ENCODE assay signal across 10 cellular contexts in genomic region chr7:29207469-29207868, GRCh38. TPM values are rescaled to one million over a fixed set of nuclear protein-coding genes. Genes with fewer than 3 reads are reported as not detected.
DNase-seq lines count a peak whose midpoint lies in the region; ATAC-seq and TF ChIP-seq lines count a peak whose summit lies in the region.
"Had no signal": no experiment of that assay in that cellular context is flagged by ENCODE, and none has a peak within 500 bp of the region (broad histone marks: within the 10 kb centered on the region; RNA-seq: fewer than 3 reads in every experiment).

No MANE protein-coding gene starts in this region.

- TF ChIP-seq POLR2A in adrenal gland (IDR thresholded peaks at IDR 0.05) = no peak

- ATAC-seq in activated naive CD4-positive, alpha-beta T cell treated with anti-CD3 and anti-CD28 coated beads, Interleukin-2, amount 50 U/mL, for 72 hours = peak; percentile 46 to 48
- peak; percentile 77 for ATAC-seq in effector memory CD8-positive, alpha-beta T cell (replicated peaks)
- ATAC-seq in stimulated activated naive CD8-positive, alpha-beta T cell treated with anti-CD3 and anti-CD28 coated beads, Interleukin-15, Interleukin-2, amounts not matched to agents 100 U/mL and 50 U/mL, for 24 hours = peak; percentile 77
- ATAC-seq in HG03159 (IDR thresholded peaks at IDR 0.05; ENCODE audit: unreplicated experiment) = no peak

- no peaks in the 10 kb centered on the region for H3K9me3 Mint-ChIP-seq in activated naive CD4-positive, alpha-beta T cell treated with anti-CD3 and anti-CD28 coated beads, Interleukin-2, amount 50 U/mL, for 72 hours
- H3K9me3 Mint-ChIP-seq in effector memory CD8-positive, alpha-beta T cell = no peaks in the 10 kb centered on the region

- H3K27ac Mint-ChIP-seq in activated naive CD4-positive, alpha-beta T cell treated with anti-CD3 and anti-CD28 coated beads, Interleukin-2, amount 50 U/mL, for 72 hours = no peak overlapping the region
- peak overlapping the region in 1 of 2 donors; percentile 17 for H3K27ac Mint-ChIP-seq in effector memory CD8-positive, alpha-beta T cell

- H3K27me3 Mint-ChIP-seq in effector memory CD8-positive, alpha-beta T cell = no peaks in the 10 kb centered on the region

- H3K4me3 ChIP-seq in adrenal gland = no peak overlapping the region

- WGBS in adrenal gland, 4 donors = 37 to 48% (median 42%) methylated on average over 6 of the region's 6 CpGs

- no peak overlapping the region for H3K27ac ChIP-seq in adrenal gland

- TF ChIP-seq CTCF in adrenal gland (IDR thresholded peaks at IDR 0.05) = no peak
- no peak for TF ChIP-seq CTCF in GM13977 (IDR thresholded peaks at IDR 0.05; ENCODE audit: extremely low read depth, insufficient read depth, missing control alignments)

- no peaks in the 10 kb centered on the region for H3K9me3 ChIP-seq in adrenal gland (replicated peaks in 1 of 3)

- H3K4me1 ChIP-seq in adrenal gland (replicated peaks in 1 of 2) = no peaks in the 10 kb centered on the region

- H3K36me3 Mint-ChIP-seq in activated naive CD4-positive, alpha-beta T cell treated with anti-CD3 and anti-CD28 coated beads, Interleukin-2, amount 50 U/mL, for 72 hours = no peaks in the 10 kb centered on the region
- no peaks in the 10 kb centered on the region for H3K36me3 Mint-ChIP-seq in effector memory CD8-positive, alpha-beta T cell (ENCODE audit: insufficient read depth)

- in situ Hi-C loops in GM13977 (cut with MboI; ENCODE audit: low pct_unique_long_range_greater_than_20kb, low sequenced_read_pairs, unreplicated experiment) = no loop called here

- no peak for DNase-seq in activated naive CD4-positive, alpha-beta T cell treated with anti-CD3 and anti-CD28 coated beads, Interleukin-2, amount 50 U/mL, for 72 hours (ENCODE audit: low spot score in 2 of 2)
- no peak for DNase-seq in activated naive CD4-positive, alpha-beta T cell (lab: John Stamatoyannopoulos, UW)
- peak; percentile 54 for DNase-seq in NOMO-1 treated with dmso at 0.1 percent for 144 hours (lab: John Stamatoyannopoulos, UW; ENCODE audit: unreplicated experiment)
- DNase-seq in effector memory CD8-positive, alpha-beta T cell = no peak
- no peak for DNase-seq in stimulated activated naive CD8-positive, alpha-beta T cell treated with anti-CD3 and anti-CD28 coated beads, Interleukin-15, Interleukin-2, amounts not matched to agents 100 U/mL and 50 U/mL, for 24 hours
- no peak for DNase-seq in adrenal gland
- no peak for DNase-seq in GM13977 (ENCODE audit: low spot score)
- DNase-seq: NCI-H187 treated with DMSO at 0.1 percent for 48 hours, T-helper 9 cell had no signal

- peaks cover 28 to 40% of the 10 kb centered on the region in 2 donors for H3K4me1 Mint-ChIP-seq in effector memory CD8-positive, alpha-beta T cell (ENCODE audit: low read depth in 2 of 2)

- intact Hi-C loops in adrenal gland (cut with DNase I) = no loop called here

- H3K4me3 Mint-ChIP-seq in effector memory CD8-positive, alpha-beta T cell = peak overlapping the region in 1 of 2 donors; percentile 13

- no peaks in the 10 kb centered on the region for H3K36me3 ChIP-seq in adrenal gland (replicated peaks in 1 of 2)

- no peaks in the 10 kb centered on the region for H3K27me3 ChIP-seq in adrenal gland

RNA-seq across cellular contexts. Expression of gene CHN2, which starts 12.9 kb away (rescaled TPM):
- under 1 TPM in 1 of 2 donors, not detected in 1; 0.59 TPM for total RNA-seq in activated naive CD4-positive, alpha-beta T cell treated with anti-CD3 and anti-CD28 coated beads, Interleukin-2, amount 50 U/mL, for 72 hours
- total RNA-seq in adrenal gland = 10 to 100 TPM in 5 of 8 donors, 1 to 10 TPM in 3; 2.7 to 20.5 (median 14.0) TPM
- 1 to 10 TPM; 5.2 to 9.5 (median 6.8) TPM for polyA plus RNA-seq in adrenal gland
